ENCODE assay signal across 23 cellular contexts in the genomic region with DNA sequence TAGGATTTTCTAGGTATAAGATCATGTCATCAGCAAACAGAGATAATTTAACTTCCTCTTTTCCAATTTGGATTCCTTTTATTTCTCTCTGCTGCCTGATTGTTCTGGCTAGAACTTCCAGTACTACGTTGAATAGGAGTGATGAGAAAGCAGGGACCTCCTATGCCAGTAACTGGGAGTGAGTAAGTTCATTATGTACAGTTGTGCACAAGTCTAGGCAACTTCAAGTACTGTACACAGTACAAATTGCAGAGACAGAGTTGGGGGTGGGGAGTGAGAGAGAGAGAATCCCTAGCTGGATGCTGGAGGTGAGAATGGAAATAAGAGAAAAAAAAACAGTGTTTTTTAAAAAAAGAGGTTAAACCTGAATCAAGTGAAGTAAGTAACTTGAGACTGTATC.
"Had no signal": no experiment of that assay in that cellular context is flagged by ENCODE, and none has a peak within 500 bp of the region (broad histone marks: within the 10 kb centered on the region; RNA-seq: fewer than 3 reads in every experiment).

No MANE protein-coding gene starts in this region.

- H3K4me3 ChIP-seq: SJCRH30 had no signal

- DNase-seq: activated CD4-positive, alpha-beta memory T cell treated with anti-CD3 and anti-CD28 coated beads for 36 hours; activated CD4-positive, alpha-beta T cell treated with anti-CD3 and anti-CD28 coated beads, Interleukin-2, amount 10 ng/mL, durations not matched to agents 7 days and 5 days; activated CD4-positive, CD25-positive, alpha-beta regulatory T cell; activated CD8-positive, alpha-beta memory T cell treated with anti-CD3 and anti-CD28 coated beads for 24 hours; activated effector memory CD4-positive, alpha-beta T cell treated with anti-CD3 and anti-CD28 coated beads, Interleukin-2, amount 50 U/mL, for 16 hours; activated naive CD4-positive, alpha-beta T cell treated with Interleukin-2 at 50 U/mL for 16 hours; activated naive CD8-positive, alpha-beta T cell treated with anti-CD3 and anti-CD28 coated beads, Interleukin-2, amount 50 U/mL, for 24 hours; activated T-cell treated with anti-CD3 and anti-CD28 coated beads, Interleukin-2, amount 50 U/mL, for 4 hours; amygdala; cerebellar nuclear complex; NCI-H1930; NCI-H345; NCI-H510A; NCI-H748 treated with DMSO at 0.1 percent for 48 hours; RPMI8226; SJCRH30; SK-N-SH; T-helper 1 cell had no signal

- H3K4me1 ChIP-seq: SJCRH30 had no signal

- H3K27me3 ChIP-seq: SJCRH30 had no signal

- H3K9me3 ChIP-seq: SJCRH30, SK-N-SH had no signal

- FAIRE-seq: astrocyte had no signal

- H3K27ac ChIP-seq: SJCRH30, VCaP had no signal

- H3K36me3 ChIP-seq: SJCRH30 had no signal

- H3K4me2 ChIP-seq: SK-N-SH had no signal

- ATAC-seq: activated naive CD4-positive, alpha-beta T cell treated with anti-CD3 and anti-CD28 coated beads, Interleukin-2, amount 50 U/mL, for 72 hours; activated naive CD8-positive, alpha-beta T cell treated with anti-CD3 and anti-CD28 coated beads, Interleukin-2, amount 50 U/mL, for 24 hours; activated T-cell treated with anti-CD3 and anti-CD28 coated beads, Interleukin-2, amount 50 U/mL, for 4 hours; Panc1; Right ventricle myocardium inferior had no signal

- H3K9ac ChIP-seq: SK-N-SH had no signal
